Comparison of ENCODE assay signal across 8 cellular contexts in genomic region chr19:49877020-49877878, GRCh38. TPM values are rescaled to one million over a fixed set of nuclear protein-coding genes. Genes with fewer than 3 reads are reported as not detected.
DNase-seq lines count a peak whose midpoint lies in the region; ATAC-seq, FAIRE-seq and TF ChIP-seq lines count a peak whose summit lies in the region.

Gene AKT1S1, minus strand, starts transcription at chr19:49877355. Its CDS starts 4,060 bp downstream, at chr19:49873295.
Gene TBC1D17, plus strand, starts transcription at chr19:49877702. Its CDS starts 22 bp downstream, at chr19:49877724.

- H3K27me3 Mint-ChIP-seq in astrocyte (ENCODE audit: low read depth, unreplicated experiment): no peaks in the 10 kb centered on the region

- peak within 1 kb of the TSS; percentile 95 for H2AFZ ChIP-seq in astrocyte (ENCODE audit: low read depth, low read length)

- TF ChIP-seq POLR2A in uterus (IDR thresholded peaks at IDR 0.05): peak; percentile 90 to 92

- peaks cover 45% of the 10 kb centered on the region for H3K79me2 ChIP-seq in astrocyte (ENCODE audit: insufficient read depth, low read length)

- H3K27ac ChIP-seq in astrocyte (ENCODE audit: low read depth, low read length): peak within 1 kb of the TSS; percentile 100
- peak within 1 kb of the TSS; percentile 99 for H3K27ac ChIP-seq in right cardiac atrium (ENCODE audit: low read length)
- peak within 1 kb of the TSS; percentile 96 to 100 for H3K27ac ChIP-seq in uterus

- H3K36me3 Mint-ChIP-seq in astrocyte (ENCODE audit: low read depth, unreplicated experiment): peaks cover 14% of the 10 kb centered on the region

- FAIRE-seq in GM18507 (lab: Jason Lieb, UNC): peak; percentile 100
- FAIRE-seq in astrocyte (lab: Jason Lieb, UNC): peak; percentile 97

- peak within 1 kb of the TSS; percentile 88 for H3K4me3 ChIP-seq in astrocyte (ENCODE audit: insufficient read depth, low read depth, low read length)
- peak within 1 kb of the TSS; percentile 76 for H3K4me3 ChIP-seq in right cardiac atrium (ENCODE audit: low read length)
- peak within 1 kb of the TSS; percentile 65 to 100 for H3K4me3 ChIP-seq in uterus

- H3K27me3 ChIP-seq in astrocyte (ENCODE audit: insufficient read depth, low read length) (no peaks in the 10 kb centered on the region), right cardiac atrium (ENCODE audit: control insufficient read depth, insufficient read depth) (no peaks in the 10 kb centered on the region), uterus (no peaks in the 10 kb centered on the region)

- ATAC-seq in HG02973 (IDR thresholded peaks at IDR 0.05; ENCODE audit: unreplicated experiment) (peak; percentile 59), right cardiac atrium (peak; percentile 83 to 89)

- peak within 1 kb of the TSS; percentile 93 for H3K4me2 ChIP-seq in astrocyte (ENCODE audit: low read length)

- peaks cover 20% of the 10 kb centered on the region for H3K4me1 ChIP-seq in astrocyte (ENCODE audit: insufficient read depth, low read length)
- H3K4me1 ChIP-seq in right cardiac atrium (ENCODE audit: control insufficient read depth, insufficient read depth, low read length): peaks cover 6% of the 10 kb centered on the region
- H3K4me1 ChIP-seq in uterus: peaks cover 0 to 7% of the 10 kb centered on the region in 2 donors

- H3K9me3 Mint-ChIP-seq in astrocyte (ENCODE audit: unreplicated experiment): no peaks in the 10 kb centered on the region

- DNase-seq in GM18507 (ENCODE audit: extremely low spot score, insufficient read length, low read depth) (peak; percentile 90), NCI-H2029 (lab: John Stamatoyannopoulos, UW) (peak; percentile 100), T-helper 22 cell (ENCODE audit: low read depth) (peak; percentile 99), astrocyte (ENCODE audit: low read depth) (peak; percentile 100), right cardiac atrium (peak; percentile 99), pulmonary artery endothelial cell (ENCODE audit: low read depth, low spot score) (peak; percentile 99), uterus (peak; percentile 99 to 100)

- H3K4me1 Mint-ChIP-seq in astrocyte (ENCODE audit: low read depth, unreplicated experiment): peaks cover 3% of the 10 kb centered on the region

- intact Hi-C loops in right cardiac atrium (cut with DNase I): no loop called here
- intact Hi-C loops in uterus (cut with DNase I; ENCODE audit: low total_unique reads): no loop called here

- H3K27ac Mint-ChIP-seq in astrocyte (ENCODE audit: unreplicated experiment): no peak within 1 kb of the TSS

- H4K20me1 ChIP-seq in astrocyte (ENCODE audit: insufficient read depth, low read length): peaks cover 5% of the 10 kb centered on the region

- under 1% methylated on average over 61 of the region's 61 CpGs for WGBS in right cardiac atrium

- TF ChIP-seq CTCF in astrocyte (IDR thresholded peaks at IDR 0.05; ENCODE audit: insufficient read depth, low read depth, low read length): no peak
- TF ChIP-seq CTCF in uterus (IDR thresholded peaks at IDR 0.05): peak in 2 of 4 experiments; percentile 5 to 16

- no peaks in the 10 kb centered on the region for H3K9me3 ChIP-seq in astrocyte (ENCODE audit: insufficient read depth, low read depth, low read length)
- no peaks in the 10 kb centered on the region for H3K9me3 ChIP-seq in right cardiac atrium (ENCODE audit: control insufficient read depth, low read length)
- H3K9me3 ChIP-seq in uterus: no peaks in the 10 kb centered on the region

- H3K4me3 Mint-ChIP-seq in astrocyte (ENCODE audit: unreplicated experiment): no peak within 1 kb of the TSS

- H3K36me3 ChIP-seq in astrocyte (ENCODE audit: insufficient read depth, low read length) (no peaks in the 10 kb centered on the region), uterus (no peaks in the 10 kb centered on the region)

- H3K9ac ChIP-seq in astrocyte (ENCODE audit: low read length): peak within 1 kb of the TSS; percentile 99

RNA-seq across cellular contexts. Expression of gene AKT1S1, which starts in this region (rescaled TPM):
- total RNA-seq in astrocyte: 104 and 116 TPM in 2 replicates
- 10 to 100 TPM; 32.4 to 38.7 (median 36.4) TPM for total RNA-seq in right cardiac atrium
- polyA plus RNA-seq in right cardiac atrium: 40.2 TPM
- total RNA-seq in pulmonary artery endothelial cell: 7.6 and 11.2 TPM in 2 replicates
- total RNA-seq in uterus: 10 to 100 TPM in 1 of 4 donors, 1 to 10 TPM in 3; 2.6 to 26.7 (median 5.9) TPM

RNA-seq across cellular contexts. Expression of gene TBC1D17, which starts in this region (rescaled TPM):
- total RNA-seq in astrocyte: 29.1 and 32.2 TPM in 2 replicates
- total RNA-seq in right cardiac atrium: 10 to 100 TPM; 35.7 to 45.7 (median 42.1) TPM
- polyA plus RNA-seq in right cardiac atrium: 35.6 TPM
- 7.1 and 7.3 TPM in 2 replicates for total RNA-seq in pulmonary artery endothelial cell
- total RNA-seq in uterus: 10 to 100 TPM in 3 of 4 donors, 1 to 10 TPM in 1; 9.1 to 44.1 (median 12.5) TPM

Comparison
In these comparisons a context has a peak if more than half of its experiments do, and no peak if none do; other contexts are left out.
1. Peak in every context shown above with its lines: DNase-seq, ATAC-seq, H3K4me3 ChIP-seq and H3K27ac ChIP-seq.